ENCODE assay signal across 1 cellular context in the genomic region with DNA sequence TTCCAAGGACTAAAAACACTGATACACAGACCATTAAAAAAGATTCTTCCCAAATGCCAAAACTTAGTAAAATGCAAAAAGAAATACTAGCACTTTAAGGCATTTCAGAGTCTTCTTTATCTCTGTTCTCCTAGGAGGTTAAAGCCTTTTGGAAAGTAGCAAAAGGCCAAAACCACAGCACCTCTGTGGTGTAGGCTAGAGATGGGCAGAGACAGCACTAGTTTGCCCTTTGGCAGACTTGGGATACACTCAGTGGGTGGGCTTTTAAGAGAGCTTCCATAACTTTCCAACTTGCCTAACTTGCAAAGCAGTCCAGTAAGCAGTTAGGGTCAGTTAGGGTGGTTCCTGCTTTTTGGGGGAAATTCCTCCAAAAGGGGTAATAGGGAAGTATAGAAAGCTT.
TF ChIP-seq lines count a peak whose summit lies in the region.

No MANE protein-coding gene starts in this region.

TF ChIP-seq in GM23338, 12 proteins besides CTCF, POLR2A, EP300 and RAD21 (continued from another document):
- TF ChIP-seq, protein P1, sequence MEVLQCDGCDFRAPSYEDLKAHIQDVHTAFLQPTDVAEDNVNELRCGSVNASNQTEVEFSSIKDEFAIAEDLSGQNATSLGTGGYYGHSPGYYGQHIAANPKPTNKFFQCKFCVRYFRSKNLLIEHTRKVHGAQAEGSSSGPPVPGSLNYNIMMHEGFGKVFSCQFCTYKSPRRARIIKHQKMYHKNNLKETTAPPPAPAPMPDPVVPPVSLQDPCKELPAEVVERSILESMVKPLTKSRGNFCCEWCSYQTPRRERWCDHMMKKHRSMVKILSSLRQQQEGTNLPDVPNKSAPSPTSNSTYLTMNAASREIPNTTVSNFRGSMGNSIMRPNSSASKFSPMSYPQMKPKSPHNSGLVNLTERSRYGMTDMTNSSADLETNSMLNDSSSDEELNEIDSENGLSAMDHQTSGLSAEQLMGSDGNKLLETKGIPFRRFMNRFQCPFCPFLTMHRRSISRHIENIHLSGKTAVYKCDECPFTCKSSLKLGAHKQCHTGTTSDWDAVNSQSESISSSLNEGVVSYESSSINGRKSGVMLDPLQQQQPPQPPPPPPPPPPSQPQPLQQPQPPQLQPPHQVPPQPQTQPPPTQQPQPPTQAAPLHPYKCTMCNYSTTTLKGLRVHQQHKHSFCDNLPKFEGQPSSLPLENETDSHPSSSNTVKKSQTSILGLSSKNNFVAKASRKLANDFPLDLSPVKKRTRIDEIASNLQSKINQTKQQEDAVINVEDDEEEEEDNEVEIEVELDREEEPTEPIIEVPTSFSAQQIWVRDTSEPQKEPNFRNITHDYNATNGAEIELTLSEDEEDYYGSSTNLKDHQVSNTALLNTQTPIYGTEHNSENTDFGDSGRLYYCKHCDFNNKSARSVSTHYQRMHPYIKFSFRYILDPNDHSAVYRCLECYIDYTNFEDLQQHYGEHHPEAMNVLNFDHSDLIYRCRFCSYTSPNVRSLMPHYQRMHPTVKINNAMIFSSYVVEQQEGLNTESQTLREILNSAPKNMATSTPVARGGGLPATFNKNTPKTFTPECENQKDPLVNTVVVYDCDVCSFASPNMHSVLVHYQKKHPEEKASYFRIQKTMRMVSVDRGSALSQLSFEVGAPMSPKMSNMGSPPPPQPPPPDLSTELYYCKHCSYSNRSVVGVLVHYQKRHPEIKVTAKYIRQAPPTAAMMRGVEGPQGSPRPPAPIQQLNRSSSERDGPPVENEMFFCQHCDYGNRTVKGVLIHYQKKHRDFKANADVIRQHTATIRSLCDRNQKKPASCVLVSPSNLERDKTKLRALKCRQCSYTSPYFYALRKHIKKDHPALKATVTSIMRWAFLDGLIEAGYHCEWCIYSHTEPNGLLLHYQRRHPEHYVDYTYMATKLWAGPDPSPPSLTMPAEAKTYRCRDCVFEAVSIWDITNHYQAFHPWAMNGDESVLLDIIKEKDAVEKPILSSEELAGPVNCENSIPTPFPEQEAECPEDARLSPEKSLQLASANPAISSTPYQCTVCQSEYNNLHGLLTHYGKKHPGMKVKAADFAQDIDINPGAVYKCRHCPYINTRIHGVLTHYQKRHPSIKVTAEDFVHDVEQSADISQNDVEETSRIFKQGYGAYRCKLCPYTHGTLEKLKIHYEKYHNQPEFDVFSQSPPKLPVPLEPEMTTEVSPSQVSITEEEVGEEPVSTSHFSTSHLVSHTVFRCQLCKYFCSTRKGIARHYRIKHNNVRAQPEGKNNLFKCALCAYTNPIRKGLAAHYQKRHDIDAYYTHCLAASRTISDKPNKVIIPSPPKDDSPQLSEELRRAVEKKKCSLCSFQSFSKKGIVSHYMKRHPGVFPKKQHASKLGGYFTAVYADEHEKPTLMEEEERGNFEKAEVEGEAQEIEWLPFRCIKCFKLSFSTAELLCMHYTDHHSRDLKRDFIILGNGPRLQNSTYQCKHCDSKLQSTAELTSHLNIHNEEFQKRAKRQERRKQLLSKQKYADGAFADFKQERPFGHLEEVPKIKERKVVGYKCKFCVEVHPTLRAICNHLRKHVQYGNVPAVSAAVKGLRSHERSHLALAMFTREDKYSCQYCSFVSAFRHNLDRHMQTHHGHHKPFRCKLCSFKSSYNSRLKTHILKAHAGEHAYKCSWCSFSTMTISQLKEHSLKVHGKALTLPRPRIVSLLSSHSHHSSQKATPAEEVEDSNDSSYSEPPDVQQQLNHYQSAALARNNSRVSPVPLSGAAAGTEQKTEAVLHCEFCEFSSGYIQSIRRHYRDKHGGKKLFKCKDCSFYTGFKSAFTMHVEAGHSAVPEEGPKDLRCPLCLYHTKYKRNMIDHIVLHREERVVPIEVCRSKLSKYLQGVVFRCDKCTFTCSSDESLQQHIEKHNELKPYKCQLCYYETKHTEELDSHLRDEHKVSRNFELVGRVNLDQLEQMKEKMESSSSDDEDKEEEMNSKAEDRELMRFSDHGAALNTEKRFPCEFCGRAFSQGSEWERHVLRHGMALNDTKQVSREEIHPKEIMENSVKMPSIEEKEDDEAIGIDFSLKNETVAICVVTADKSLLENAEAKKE (CRISPR knock-in tag; IDR thresholded peaks at IDR 0.05) = no peak
- TF ChIP-seq, protein P2, sequence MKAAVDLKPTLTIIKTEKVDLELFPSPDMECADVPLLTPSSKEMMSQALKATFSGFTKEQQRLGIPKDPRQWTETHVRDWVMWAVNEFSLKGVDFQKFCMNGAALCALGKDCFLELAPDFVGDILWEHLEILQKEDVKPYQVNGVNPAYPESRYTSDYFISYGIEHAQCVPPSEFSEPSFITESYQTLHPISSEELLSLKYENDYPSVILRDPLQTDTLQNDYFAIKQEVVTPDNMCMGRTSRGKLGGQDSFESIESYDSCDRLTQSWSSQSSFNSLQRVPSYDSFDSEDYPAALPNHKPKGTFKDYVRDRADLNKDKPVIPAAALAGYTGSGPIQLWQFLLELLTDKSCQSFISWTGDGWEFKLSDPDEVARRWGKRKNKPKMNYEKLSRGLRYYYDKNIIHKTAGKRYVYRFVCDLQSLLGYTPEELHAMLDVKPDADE (IDR thresholded peaks at IDR 0.05) = no peak
- TF ChIP-seq POLR2AphosphoS5 (IDR thresholded peaks at IDR 0.05; ENCODE audit: low read depth) (no peak), NANOG (IDR thresholded peaks at IDR 0.05; ENCODE audit: borderline replicate concordance) (no peak), STAT1 (IDR thresholded peaks at IDR 0.05; ENCODE audit: unreplicated experiment) (no peak), JUNB (IDR thresholded peaks at IDR 0.05; ENCODE audit: unreplicated experiment) (no peak), CREB1 (CRISPR knock-in tag; IDR thresholded peaks at IDR 0.05; ENCODE audit: low read depth) (no peak), ZNF331 (CRISPR knock-in tag; IDR thresholded peaks at IDR 0.05; ENCODE audit: low read depth) (no peak), EZH2 (IDR thresholded peaks at IDR 0.05; ENCODE audit: low read depth, unreplicated experiment) (no peak)
- TF ChIP-seq, protein P3, sequence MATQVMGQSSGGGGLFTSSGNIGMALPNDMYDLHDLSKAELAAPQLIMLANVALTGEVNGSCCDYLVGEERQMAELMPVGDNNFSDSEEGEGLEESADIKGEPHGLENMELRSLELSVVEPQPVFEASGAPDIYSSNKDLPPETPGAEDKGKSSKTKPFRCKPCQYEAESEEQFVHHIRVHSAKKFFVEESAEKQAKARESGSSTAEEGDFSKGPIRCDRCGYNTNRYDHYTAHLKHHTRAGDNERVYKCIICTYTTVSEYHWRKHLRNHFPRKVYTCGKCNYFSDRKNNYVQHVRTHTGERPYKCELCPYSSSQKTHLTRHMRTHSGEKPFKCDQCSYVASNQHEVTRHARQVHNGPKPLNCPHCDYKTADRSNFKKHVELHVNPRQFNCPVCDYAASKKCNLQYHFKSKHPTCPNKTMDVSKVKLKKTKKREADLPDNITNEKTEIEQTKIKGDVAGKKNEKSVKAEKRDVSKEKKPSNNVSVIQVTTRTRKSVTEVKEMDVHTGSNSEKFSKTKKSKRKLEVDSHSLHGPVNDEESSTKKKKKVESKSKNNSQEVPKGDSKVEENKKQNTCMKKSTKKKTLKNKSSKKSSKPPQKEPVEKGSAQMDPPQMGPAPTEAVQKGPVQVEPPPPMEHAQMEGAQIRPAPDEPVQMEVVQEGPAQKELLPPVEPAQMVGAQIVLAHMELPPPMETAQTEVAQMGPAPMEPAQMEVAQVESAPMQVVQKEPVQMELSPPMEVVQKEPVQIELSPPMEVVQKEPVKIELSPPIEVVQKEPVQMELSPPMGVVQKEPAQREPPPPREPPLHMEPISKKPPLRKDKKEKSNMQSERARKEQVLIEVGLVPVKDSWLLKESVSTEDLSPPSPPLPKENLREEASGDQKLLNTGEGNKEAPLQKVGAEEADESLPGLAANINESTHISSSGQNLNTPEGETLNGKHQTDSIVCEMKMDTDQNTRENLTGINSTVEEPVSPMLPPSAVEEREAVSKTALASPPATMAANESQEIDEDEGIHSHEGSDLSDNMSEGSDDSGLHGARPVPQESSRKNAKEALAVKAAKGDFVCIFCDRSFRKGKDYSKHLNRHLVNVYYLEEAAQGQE (IDR thresholded peaks at IDR 0.05; ENCODE audit: unreplicated experiment) = no peak
